ENCODE assay signal across 21 cellular contexts in genomic region chr11:119689318-119689717, GRCh38.
"Had no signal": no experiment of that assay in that cellular context is flagged by ENCODE, and none has a peak within 500 bp of the region (broad histone marks: within the 10 kb centered on the region; RNA-seq: fewer than 3 reads in every experiment).

No MANE protein-coding gene starts in this region.

- FAIRE-seq: frontal cortex, kidney, small intestine had no signal

- H3K27me3 Mint-ChIP-seq: activated naive CD8-positive, alpha-beta T cell treated with anti-CD3 and anti-CD28 coated beads for 36 hours; activated T-helper 17 cell treated with anti-CD3 and anti-CD28 coated beads, Interleukin-2, amount 50 U/mL, for 72 hours; stimulated activated naive CD8-positive, alpha-beta T cell treated with anti-CD3 and anti-CD28 coated beads, Interleukin-15, Interleukin-2, amounts not matched to agents 100 ng/mL and 50 ng/mL, for 24 hours had no signal

- H3K4me3 Mint-ChIP-seq: activated CD4-positive, alpha-beta memory T cell treated with anti-CD3 and anti-CD28 coated beads, Interleukin-2, amount 10 ng/mL, durations not matched to agents 7 days and 5 days; activated CD8-positive, alpha-beta memory T cell treated with anti-CD3 and anti-CD28 coated beads, Interleukin-2, amount 10 ng/mL, durations not matched to agents 7 days and 5 days; activated naive CD8-positive, alpha-beta T cell treated with anti-CD3 and anti-CD28 coated beads for 36 hours; activated T-helper 17 cell treated with anti-CD3 and anti-CD28 coated beads, Interleukin-2, amount 50 U/mL, for 72 hours; neural crest cell; stimulated activated naive CD8-positive, alpha-beta T cell treated with anti-CD3 and anti-CD28 coated beads, Interleukin-15, Interleukin-2, amounts not matched to agents 100 ng/mL and 50 ng/mL, for 24 hours had no signal

- H3K27ac ChIP-seq: psoas muscle, transverse colon had no signal

- H3K36me3 ChIP-seq: transverse colon had no signal

- H3K36me3 Mint-ChIP-seq: activated CD8-positive, alpha-beta memory T cell treated with anti-CD3 and anti-CD28 coated beads, Interleukin-2, amount 10 ng/mL, durations not matched to agents 7 days and 5 days; activated naive CD8-positive, alpha-beta T cell treated with anti-CD3 and anti-CD28 coated beads for 36 hours had no signal

- H3K27me3 ChIP-seq: transverse colon had no signal

- DNase-seq: activated CD4-positive, alpha-beta memory T cell treated with anti-CD3 and anti-CD28 coated beads, Interleukin-2, amount 10 ng/mL, durations not matched to agents 7 days and 5 days; activated CD4-positive, alpha-beta T cell treated with anti-CD3 and anti-CD28 coated beads for 48 hours; activated CD4-positive, CD25-positive, alpha-beta regulatory T cell; activated CD8-positive, alpha-beta memory T cell treated with anti-CD3 and anti-CD28 coated beads, Interleukin-2, amount 10 ng/mL, durations not matched to agents 7 days and 5 days; activated naive CD4-positive, alpha-beta T cell; activated naive CD8-positive, alpha-beta T cell treated with anti-CD3 and anti-CD28 coated beads for 36 hours; amniotic stem cell; dermis blood vessel endothelial cell; effector memory CD8-positive, alpha-beta T cell; hypothalamus; kidney; psoas muscle; right cardiac atrium; small intestine; stimulated activated CD4-positive, alpha-beta T cell treated with anti-CD3 and anti-CD28 coated beads, Interleukin-15, amount 100 ng/mL, for 24 hours; stimulated activated CD4-positive, alpha-beta T cell treated with anti-CD3 and anti-CD28 coated beads, Interleukin-2, amount 100 ng/mL, for 48 hours; transverse colon had no signal

- H3K9me3 Mint-ChIP-seq: activated CD4-positive, alpha-beta memory T cell treated with anti-CD3 and anti-CD28 coated beads, Interleukin-2, amount 10 ng/mL, durations not matched to agents 7 days and 5 days; activated naive CD8-positive, alpha-beta T cell treated with anti-CD3 and anti-CD28 coated beads for 36 hours; activated T-helper 17 cell treated with anti-CD3 and anti-CD28 coated beads, Interleukin-2, amount 50 U/mL, for 72 hours; effector memory CD8-positive, alpha-beta T cell; neural crest cell; stimulated activated naive CD8-positive, alpha-beta T cell treated with anti-CD3 and anti-CD28 coated beads, Interleukin-15, Interleukin-2, amounts not matched to agents 100 ng/mL and 50 ng/mL, for 24 hours had no signal

- H3K27ac Mint-ChIP-seq: activated CD4-positive, alpha-beta memory T cell treated with anti-CD3 and anti-CD28 coated beads, Interleukin-2, amount 10 ng/mL, durations not matched to agents 7 days and 5 days; activated CD8-positive, alpha-beta memory T cell treated with anti-CD3 and anti-CD28 coated beads, Interleukin-2, amount 10 ng/mL, durations not matched to agents 7 days and 5 days; activated naive CD8-positive, alpha-beta T cell treated with anti-CD3 and anti-CD28 coated beads for 36 hours; activated T-helper 17 cell treated with anti-CD3 and anti-CD28 coated beads, Interleukin-2, amount 50 U/mL, for 72 hours; effector memory CD8-positive, alpha-beta T cell; stimulated activated naive CD8-positive, alpha-beta T cell treated with anti-CD3 and anti-CD28 coated beads, Interleukin-15, Interleukin-2, amounts not matched to agents 100 ng/mL and 50 ng/mL, for 24 hours had no signal

- H3K4me3 ChIP-seq: psoas muscle, transverse colon had no signal

- H3K9me3 ChIP-seq: psoas muscle, transverse colon had no signal
